In the genomic region with DNA sequence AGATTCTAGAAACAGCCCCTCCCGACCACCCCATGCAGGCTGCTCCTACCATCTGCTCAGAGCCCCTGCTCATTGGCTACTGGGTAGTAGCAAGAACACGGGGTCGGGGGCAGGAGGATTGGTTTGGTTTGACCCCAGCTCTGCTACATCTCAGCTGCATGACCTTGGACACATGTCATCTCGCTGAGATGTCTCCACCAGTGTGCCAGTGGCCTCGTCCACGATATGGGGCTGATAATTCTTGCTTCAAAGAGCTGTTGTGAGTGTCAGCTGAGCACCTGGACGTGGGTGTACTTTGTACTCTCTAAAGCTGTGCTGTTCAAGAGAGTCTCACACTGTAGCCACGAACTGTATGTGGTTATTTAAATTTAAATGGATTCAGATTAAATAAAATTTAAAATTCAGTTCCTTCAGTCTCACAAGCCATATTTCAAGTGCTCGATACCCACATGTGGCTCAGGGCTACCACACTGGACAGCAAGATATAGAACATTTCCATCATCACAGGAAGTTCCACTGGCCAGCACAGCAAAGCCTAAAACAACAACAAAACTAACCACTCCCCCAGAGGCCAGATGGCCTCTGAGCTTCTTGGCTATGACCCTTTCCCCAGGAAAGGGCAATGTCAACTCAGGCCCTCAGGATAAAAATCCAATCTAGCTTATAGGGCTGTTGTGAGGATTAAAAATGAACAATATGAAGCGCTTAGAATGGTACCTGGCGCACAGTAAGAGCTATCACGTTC, we compare ENCODE assay signal across 10 cellular contexts. TPM values are rescaled to one million over a fixed set of nuclear protein-coding genes. Genes with fewer than 3 reads are reported as not detected.
DNase-seq lines count a peak whose midpoint lies in the region; ATAC-seq, FAIRE-seq and TF ChIP-seq lines count a peak whose summit lies in the region.
"Had no signal": no experiment of that assay in that cellular context is flagged by ENCODE, and none has a peak within 500 bp of the region (broad histone marks: within the 10 kb centered on the region; RNA-seq: fewer than 3 reads in every experiment).

No MANE protein-coding gene starts in this region.

- TF ChIP-seq CTCF in breast epithelium (IDR thresholded peaks at IDR 0.05) (no peak), kidney (IDR thresholded peaks at IDR 0.05; ENCODE audit: borderline replicate concordance, extremely low read depth, insufficient read depth) (no peak), spleen (IDR thresholded peaks at IDR 0.05 in 8 of 11, conservative IDR thresholded peaks at IDR 0.05 in 3 of 11) (no peak)

- ATAC-seq in HG02588 (IDR thresholded peaks at IDR 0.05; ENCODE audit: unreplicated experiment) = no peak

- H3K9me3 ChIP-seq in breast epithelium (no peaks in the 10 kb centered on the region), kidney (ENCODE audit: control insufficient read depth in 1 of 2, low read length in 2 of 2) (no peaks in the 10 kb centered on the region), spleen (no peaks in the 10 kb centered on the region)

- H3K27ac ChIP-seq in breast epithelium = peak overlapping the region; percentile 67 to 90
- peak overlapping the region; percentile 37 to 39 for H3K27ac ChIP-seq in kidney (ENCODE audit: low read depth in 2 of 2, low read length in 2 of 2)
- H3K27ac ChIP-seq in spleen = peak overlapping the region; percentile 36 to 77 (median 64)

- TF ChIP-seq POLR2A in GM12892 (IDR thresholded peaks at IDR 0.05; ENCODE audit: low read depth, low read length) = no peak
- no peak for TF ChIP-seq POLR2A in breast epithelium (IDR thresholded peaks at IDR 0.05)
- TF ChIP-seq POLR2A in spleen (IDR thresholded peaks at IDR 0.05) = no peak

- WGBS in spleen, 5 donors = 62 to 67% (median 65%) methylated on average over 12 of the region's 12 CpGs

- H3K4me3 Mint-ChIP-seq in activated naive CD8-positive, alpha-beta T cell treated with anti-CD3 and anti-CD28 coated beads for 36 hours = no peak overlapping the region
- H3K4me3 Mint-ChIP-seq: T-helper 1 cell treated with Interleukin-12 subunit alpha and Interleukin-12 subunit beta and Interleukin-4 antibody, amounts not matched to agents 30 μg/mL and 1 μg/mL, for 36 hours had no signal

- no peaks in the 10 kb centered on the region for H3K9me3 Mint-ChIP-seq in activated naive CD8-positive, alpha-beta T cell treated with anti-CD3 and anti-CD28 coated beads for 36 hours
- H3K9me3 Mint-ChIP-seq: T-helper 1 cell treated with Interleukin-12 subunit alpha and Interleukin-12 subunit beta and Interleukin-4 antibody, amounts not matched to agents 30 μg/mL and 1 μg/mL, for 36 hours had no signal

- peak; percentile 27 for FAIRE-seq in GM12892 (lab: Jason Lieb, UNC)
- FAIRE-seq in kidney (lab: Jason Lieb, UNC) = no peak
- FAIRE-seq: bronchial epithelial cell had no signal

- H3K9ac ChIP-seq in kidney (ENCODE audit: low read length in 2 of 2) = no peak overlapping the region

- H3K27me3 Mint-ChIP-seq in activated naive CD8-positive, alpha-beta T cell treated with anti-CD3 and anti-CD28 coated beads for 36 hours = no peaks in the 10 kb centered on the region

- no peaks in the 10 kb centered on the region for H3K36me3 Mint-ChIP-seq in activated naive CD8-positive, alpha-beta T cell treated with anti-CD3 and anti-CD28 coated beads for 36 hours

- no peaks in the 10 kb centered on the region for H3K36me3 ChIP-seq in breast epithelium
- no peaks in the 10 kb centered on the region for H3K36me3 ChIP-seq in kidney (ENCODE audit: control insufficient read depth in 1 of 2, insufficient read depth in 2 of 2, low read length in 2 of 2)
- no peaks in the 10 kb centered on the region for H3K36me3 ChIP-seq in spleen

- DNase-seq in GM12892 (ENCODE audit: insufficient read length) (no peak), breast epithelium (ENCODE audit: low spot score in 2 of 2) (no peak), kidney (peak; percentile 43), spleen (peak; percentile 54), NCI-H187 treated with DMSO at 0.1 percent for 48 hours (lab: John Stamatoyannopoulos, UW) (no peak), kidney tubule cell (ENCODE audit: low spot score) (no peak)
- DNase-seq in activated naive CD8-positive, alpha-beta T cell treated with anti-CD3 and anti-CD28 coated beads for 36 hours = no peak

- H3K4me1 ChIP-seq in breast epithelium (peaks cover 0 to 23% of the 10 kb centered on the region in 2 donors), kidney (ENCODE audit: control insufficient read depth in 1 of 2, insufficient read depth in 1 of 2, low read depth in 1 of 2, low read length in 2 of 2) (peaks cover 17 to 21% of the 10 kb centered on the region in 2 donors), spleen (peaks cover 12 to 27% (median 21%) of the 10 kb centered on the region in 6 donors)

- intact Hi-C loops in breast epithelium (cut with DNase I; ENCODE audit: low total_unique reads) = loop anchor here (5.0 kb wide), 1 partner anchor 411 kb away; no protein-coding TSS in a partner anchor
- intact Hi-C loops in kidney (cut with DNase I) = no loop called here
- intact Hi-C loops in spleen (cut with DNase I; ENCODE audit: low total_unique reads) = no loop called here

- H3K27ac Mint-ChIP-seq in activated naive CD8-positive, alpha-beta T cell treated with anti-CD3 and anti-CD28 coated beads for 36 hours = no peak overlapping the region
- H3K27ac Mint-ChIP-seq: T-helper 1 cell treated with Interleukin-12 subunit alpha and Interleukin-12 subunit beta and Interleukin-4 antibody, amounts not matched to agents 30 μg/mL and 1 μg/mL, for 36 hours had no signal

- no peaks in the 10 kb centered on the region for H3K4me1 Mint-ChIP-seq in activated naive CD8-positive, alpha-beta T cell treated with anti-CD3 and anti-CD28 coated beads for 36 hours

- no peak overlapping the region for H3K4me3 ChIP-seq in breast epithelium
- no peak overlapping the region for H3K4me3 ChIP-seq in kidney (ENCODE audit: low read length in 2 of 2)
- no peak overlapping the region for H3K4me3 ChIP-seq in spleen

- H3K27me3 ChIP-seq in breast epithelium (no peaks in the 10 kb centered on the region), spleen (replicated peaks in 1 of 7) (no peaks in the 10 kb centered on the region)

RNA-seq across cellular contexts. Expression of a gene that starts 18.6 kb away (rescaled TPM):
- 0.15 TPM for polyA plus RNA-seq in GM12892 (2012; ENCODE audit: missing spikeins)
- 10 to 100 TPM; 34.7 to 91.1 (median 79.0) TPM for total RNA-seq in breast epithelium
- total RNA-seq in kidney = 10.4 TPM
- 2.9 TPM for polyA plus RNA-seq in kidney (ENCODE audit: insufficient read depth, low read depth, low replicate concordance)
- total RNA-seq in spleen = 10 to 100 TPM in 1 of 7 donors, 1 to 10 TPM in 6; 4.3 to 10.7 (median 6.3) TPM
- polyA plus RNA-seq in spleen = 1 to 10 TPM; 3.4 to 6.7 (median 4.2) TPM
- under 1 TPM; 0.06 to 0.10 TPM for total RNA-seq in activated naive CD8-positive, alpha-beta T cell treated with anti-CD3 and anti-CD28 coated beads for 36 hours

Comparison
In these comparisons a context has a peak if more than half of its experiments do, and no peak if none do; other contexts are left out.
1. DNase-seq: peak in kidney (single experiment) and spleen (single experiment); none in GM12892 (single experiment), breast epithelium (0 of 2), NCI-H187 treated with DMSO at 0.1 percent for 48 hours (single experiment), activated naive CD8-positive, alpha-beta T cell treated with anti-CD3 and anti-CD28 coated beads for 36 hours (single experiment) and kidney tubule cell (single experiment).
2. RNA of a gene that starts 18.6 kb away (total RNA-seq): 34.7 to 91.1 TPM in breast epithelium, 10.4 TPM in kidney (single experiment) and 4.3 to 10.7 TPM in spleen; 0.06 to 0.10 TPM in activated naive CD8-positive, alpha-beta T cell treated with anti-CD3 and anti-CD28 coated beads for 36 hours; every median in the first group is over 4 times any median in the second.
3. Peak in every context shown above with its lines, with median percentiles within 50 percentile points of each other: H3K27ac ChIP-seq.